11 cellular contexts compared by ENCODE assay signal in the genomic region with DNA sequence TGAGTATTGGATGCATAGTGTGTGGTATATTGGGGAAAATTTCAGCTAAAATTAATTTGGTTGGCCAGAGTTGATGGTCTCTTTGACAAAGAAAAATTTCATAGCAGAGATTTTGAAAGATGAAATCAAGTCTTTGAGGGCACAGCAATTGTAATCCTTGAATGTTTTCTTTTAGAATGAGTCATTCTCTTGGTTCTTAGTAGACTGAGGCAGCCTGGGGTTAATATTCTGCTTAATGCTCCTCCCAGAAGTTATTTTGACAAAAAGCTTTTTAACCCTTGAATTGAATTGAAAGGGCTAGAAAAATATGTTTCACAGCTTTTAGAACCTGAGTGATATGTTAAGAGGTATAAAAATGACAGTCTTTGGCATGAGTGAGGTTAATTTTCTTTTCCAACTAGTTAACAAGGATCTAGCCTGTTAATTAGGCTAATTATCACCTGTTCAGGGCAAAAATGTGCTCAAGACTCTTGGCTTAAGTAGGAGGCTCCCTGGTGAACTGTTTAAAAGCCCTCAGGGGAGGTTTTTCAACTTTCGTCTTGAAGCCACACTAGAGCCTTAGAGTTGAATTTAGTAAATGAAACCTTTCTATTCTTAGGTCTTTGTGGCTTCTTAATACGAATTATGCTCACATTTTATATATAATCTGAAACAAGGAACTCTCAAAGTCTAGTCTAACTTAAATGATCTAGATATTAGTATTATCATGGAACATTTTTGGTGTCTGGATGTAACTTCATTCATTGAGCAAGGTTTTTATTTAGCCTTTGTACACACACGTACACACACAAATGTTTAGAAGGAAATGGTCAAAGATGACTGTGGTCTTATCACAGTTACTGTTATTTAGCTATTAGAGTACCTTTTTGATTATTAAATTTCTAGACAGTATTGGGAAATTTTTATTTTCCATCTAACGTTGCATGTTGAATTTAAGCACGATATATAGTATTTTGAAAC.
DNase-seq lines count a peak whose midpoint lies in the region; ATAC-seq, FAIRE-seq and TF ChIP-seq lines count a peak whose summit lies in the region.
"Had no signal": no experiment of that assay in that cellular context is flagged by ENCODE, and none has a peak within 500 bp of the region (broad histone marks: within the 10 kb centered on the region; RNA-seq: fewer than 3 reads in every experiment).

No MANE protein-coding gene starts in this region.

- peaks cover 22% of the 10 kb centered on the region for H3F3A ChIP-seq in MM.1S (ENCODE audit: insufficient read depth, low read length)

- no peaks in the 10 kb centered on the region for H3K27me3 ChIP-seq in MM.1S (replicated peaks; ENCODE audit: insufficient read depth, low read length)

- TF ChIP-seq POLR2A in A549 (IDR thresholded peaks at IDR 0.05; ENCODE audit: low read length): no peak

- H3K27ac ChIP-seq in A549: no peak overlapping the region
- peak overlapping the region; percentile 86 for H3K27ac ChIP-seq in MM.1S (ENCODE audit: low read length)

- no peak for TF ChIP-seq EP300 in A549 (IDR thresholded peaks at IDR 0.05)

- POLR2A ChIA-PET in A549 (lab: Yijun Ruan, JAX): no interaction called here

- no peaks in the 10 kb centered on the region for H3K9me2 ChIP-seq in MM.1S (replicated peaks; ENCODE audit: insufficient read depth, low read length)

- peak overlapping the region; percentile 46 for H3K9ac ChIP-seq in MM.1S (ENCODE audit: low read length)

- H3K9me3 ChIP-seq in A549: no peaks in the 10 kb centered on the region
- H3K9me3 ChIP-seq in MM.1S (replicated peaks; ENCODE audit: insufficient read depth, low read length): no peaks in the 10 kb centered on the region

- H3K4me2 ChIP-seq in A549 (peak overlapping the region; percentile 41), MM.1S (ENCODE audit: low read depth, low read length) (peak overlapping the region; percentile 70)

- CTCF ChIA-PET in A549 (lab: Yijun Ruan, JAX): no interaction called here

- FAIRE-seq in A549 (lab: Jason Lieb, UNC) (no peak), GM19239 (lab: Jason Lieb, UNC) (peak; percentile 93)
- FAIRE-seq: H54 had no signal

- H2AFZ ChIP-seq in MM.1S (ENCODE audit: low read length): peak overlapping the region; percentile 45

- no peak for TF ChIP-seq RAD21 in A549 (conservative IDR thresholded peaks at IDR 0.05 in 1 of 2, IDR thresholded peaks at IDR 0.05 in 1 of 2)

- ATAC-seq in A549 (no peak), HG02870 (IDR thresholded peaks at IDR 0.05; ENCODE audit: unreplicated experiment) (peak; percentile 96)
- ATAC-seq: activated naive CD4-positive, alpha-beta T cell treated with anti-CD3 and anti-CD28 coated beads, Interleukin-2, amount 50 U/mL, for 72 hours had no signal

- H4K20me1 ChIP-seq in MM.1S (ENCODE audit: insufficient read depth, low read length): no peaks in the 10 kb centered on the region

- no peaks in the 10 kb centered on the region for H3K79me2 ChIP-seq in MM.1S (ENCODE audit: low read length)

- DNase-seq in A549 (ENCODE audit: low read depth in 1 of 2, low spot score in 1 of 2) (no peak), GM19239 (ENCODE audit: insufficient read length, low spot score) (no peak), MM.1S (peak; percentile 82), CD1c-positive myeloid dendritic cell (ENCODE audit: extremely low spot score) (no peak), cerebellar nuclear complex (lab: John Stamatoyannopoulos, UW) (no peak), middle frontal gyrus (ENCODE audit: extremely low spot score, low spot score) (no peak), NCI-H2227 treated with DMSO at 0.1 percent for 48 hours (lab: John Stamatoyannopoulos, UW) (no peak)
- DNase-seq: NCI-H1694 had no signal

- H3K4me3 ChIP-seq in A549: no peak overlapping the region
- peak overlapping the region; percentile 38; the same call in 1 of the 2 replicates for H3K4me3 ChIP-seq in MM.1S (ENCODE audit: low read length)

- 84% methylated on average over 5 of the region's 5 CpGs for WGBS in A549 (ENCODE audit: missing lambda C conversion rate)

- TF ChIP-seq CTCF in A549 (IDR thresholded peaks at IDR 0.05) (no peak), MM.1S (IDR thresholded peaks at IDR 0.05; ENCODE audit: low read length) (no peak)

- H3K36me3 ChIP-seq in MM.1S (replicated peaks; ENCODE audit: insufficient read depth, low read length): no peaks in the 10 kb centered on the region

- H3K4me1 ChIP-seq in A549 (peaks cover 13% of the 10 kb centered on the region; the same call in 2 of the 3 replicates), MM.1S (ENCODE audit: low read length) (peaks cover 29% of the 10 kb centered on the region)

TF ChIP-seq in A549, 52 proteins besides CTCF, POLR2A, EP300 and RAD21:
- TF ChIP-seq MAX (IDR thresholded peaks at IDR 0.05) (no peak), TP53 (CRISPR knock-in tag; IDR thresholded peaks at IDR 0.05) (no peak), GATA3 (IDR thresholded peaks at IDR 0.05; ENCODE audit: borderline replicate concordance) (no peak), ZNF302 (CRISPR knock-in tag; IDR thresholded peaks at IDR 0.05) (no peak), HMGXB4 (CRISPR knock-in tag; IDR thresholded peaks at IDR 0.05; ENCODE audit: borderline replicate concordance) (no peak), EHMT2 (IDR thresholded peaks at IDR 0.05; ENCODE audit: low read depth) (no peak)
